10 cellular contexts compared by ENCODE assay signal in genomic region chr13:26425439-26426358, GRCh38.
DNase-seq lines count a peak whose midpoint lies in the region; ATAC-seq and TF ChIP-seq lines count a peak whose summit lies in the region.
"Had no signal": no experiment of that assay in that cellular context is flagged by ENCODE, and none has a peak within 500 bp of the region (broad histone marks: within the 10 kb centered on the region; RNA-seq: fewer than 3 reads in every experiment).

No MANE protein-coding gene starts in this region.

- ATAC-seq in left colon = peak; percentile 78
- ATAC-seq in HG03280 (IDR thresholded peaks at IDR 0.05; ENCODE audit: unreplicated experiment) = no peak

- no peak for TF ChIP-seq POLR2A in uterus (IDR thresholded peaks at IDR 0.05)

- peaks cover 0 to 11% of the 10 kb centered on the region in 2 donors for H3K4me1 ChIP-seq in uterus

- TF ChIP-seq CTCF in brain microvascular endothelial cell (IDR thresholded peaks at IDR 0.05; ENCODE audit: low read depth, low read length, missing control alignments) (no peak), uterus (IDR thresholded peaks at IDR 0.05) (no peak)

- H3K9me3 ChIP-seq in uterus = no peaks in the 10 kb centered on the region

- intact Hi-C loops in left colon (cut with DNase I, micrococcal nuclease) = no loop called here
- intact Hi-C loops in uterus (cut with DNase I; ENCODE audit: low total_unique reads) = no loop called here

- in situ Hi-C loops in brain microvascular endothelial cell (cut with HindIII; ENCODE audit: low pct_ligation_motif_present, low sequenced_read_pairs) = no loop called here

- no peaks in the 10 kb centered on the region for H3K36me3 ChIP-seq in brain microvascular endothelial cell (replicated peaks)
- H3K36me3 ChIP-seq in uterus = no peaks in the 10 kb centered on the region

- H3K27me3 ChIP-seq in brain microvascular endothelial cell (replicated peaks) = no peaks in the 10 kb centered on the region
- H3K27me3 ChIP-seq in uterus = no peaks in the 10 kb centered on the region

- no peak overlapping the region for H3K27ac ChIP-seq in brain microvascular endothelial cell
- peak overlapping the region; percentile 87 to 94 for H3K27ac ChIP-seq in uterus

- DNase-seq in NCI-H345 (lab: John Stamatoyannopoulos, UW) (peak; percentile 38), NCI-H345 treated with DMSO at 0.1 percent for 48 hours (lab: John Stamatoyannopoulos, UW; ENCODE audit: unreplicated experiment) (no peak), brain microvascular endothelial cell (peak; percentile 32), left colon (peak in 1 of 2 donors; percentile 47), uterus (peak in 1 of 2 donors; percentile 29), putamen (ENCODE audit: low spot score) (no peak)
- no peak for DNase-seq in activated naive CD4-positive, alpha-beta T cell treated with anti-CD3 and anti-CD28 coated beads, Interleukin-2, amount 50 U/mL, for 16 hours
- DNase-seq: amniotic stem cell, naive B cell had no signal

- no peak overlapping the region for H3K4me3 ChIP-seq in brain microvascular endothelial cell (ENCODE audit: low read depth, low read length)
- H3K4me3 ChIP-seq in uterus = no peak overlapping the region

Comparison
In these comparisons a context has a peak if more than half of its experiments do, and no peak if none do; other contexts are left out.
1. DNase-seq: peak in NCI-H345 (single experiment) and brain microvascular endothelial cell (single experiment); none in NCI-H345 treated with DMSO at 0.1 percent for 48 hours (single experiment), activated naive CD4-positive, alpha-beta T cell treated with anti-CD3 and anti-CD28 coated beads, Interleukin-2, amount 50 U/mL, for 16 hours (single experiment) and putamen (single experiment).